8 cellular contexts compared by ENCODE assay signal in genomic region chr19:46944918-46945628, GRCh38.
DNase-seq lines count a peak whose midpoint lies in the region; ATAC-seq, FAIRE-seq and TF ChIP-seq lines count a peak whose summit lies in the region.

No MANE protein-coding gene starts in this region.

- TF ChIP-seq EP300 in HepG2 (IDR thresholded peaks at IDR 0.05; ENCODE audit: low read depth in 2 of 2, low read length in 2 of 2) = no peak
- TF ChIP-seq EP300 in HepG2 (CRISPR knock-in tag; IDR thresholded peaks at IDR 0.05; ENCODE audit: borderline replicate concordance) = no peak

- H3K36me3 ChIP-seq in HepG2 (replicated peaks in 1 of 2; ENCODE audit: control insufficient read depth in 1 of 2, insufficient read depth in 2 of 2, low read length in 2 of 2) = peaks cover 12 to 42% of the 10 kb centered on the region in 2 experiments

- TF ChIP-seq CTCF in cardiac fibroblast (IDR thresholded peaks at IDR 0.05; ENCODE audit: low read depth, low read length) (no peak), HepG2 (CRISPR knock-in tag; IDR thresholded peaks at IDR 0.05) (no peak)

- TF ChIP-seq POLR2A in HepG2 (IDR thresholded peaks at IDR 0.05; ENCODE audit: insufficient read depth in 1 of 2, low read depth in 2 of 2, low read length in 2 of 2) = no peak

- H3K4me2 ChIP-seq in HepG2 (ENCODE audit: low read depth, low read length) = no peak overlapping the region

- in situ Hi-C loops in HepG2 (cut with HindIII; ENCODE audit: extremely low pct_ligation_motif_present, low pct_unique_long_range_greater_than_20kb) = no loop called here

- H4K20me1 ChIP-seq in HepG2 (ENCODE audit: insufficient read depth, low read length) = no peaks in the 10 kb centered on the region

- peaks cover 80% of the 10 kb centered on the region for H3K4me1 ChIP-seq in HepG2 (ENCODE audit: insufficient read depth, low read length)

- POLR2A ChIA-PET in HepG2 (lab: Yijun Ruan, JAX) = interaction anchor here (0.8 to 3.6 kb wide), 4 partner anchors 9 to 89 kb away, joined by 3 to 28 read pairs (median 8); no protein-coding TSS in a partner anchor

- FAIRE-seq in HepG2 (lab: Jason Lieb, UNC) = no peak

- WGBS in HepG2 (ENCODE audit: low lambda C conversion rate) = 77% methylated on average over 5 of the region's 7 CpGs

- peak; percentile 34 for DNase-seq in NCI-H146 treated with DMSO at 0.1 percent for 48 hours (lab: John Stamatoyannopoulos, UW; ENCODE audit: unreplicated experiment)
- peak; percentile 62 to 64 for DNase-seq in cardiac fibroblast (ENCODE audit: low read depth in 2 of 2)
- no peak for DNase-seq in HepG2 (ENCODE audit: low spot score)
- DNase-seq in HK-2 (ENCODE audit: unreplicated experiment) = no peak
- no peak for DNase-seq in activated gamma-delta T cell (lab: John Stamatoyannopoulos, UW)

- peak overlapping the region; percentile 14; the same call in 1 of the 2 replicates for H3K9ac ChIP-seq in HepG2 (ENCODE audit: insufficient read depth, low read depth, low read length)

- no peaks in the 10 kb centered on the region for H3K27me3 ChIP-seq in HepG2 (ENCODE audit: control insufficient read depth in 1 of 2, insufficient read depth in 2 of 2, low read length in 2 of 2)

- ATAC-seq in HepG2 = peak; percentile 54
- ATAC-seq in GM18867 (IDR thresholded peaks at IDR 0.05; ENCODE audit: unreplicated experiment) = no peak
- ATAC-seq in GM18873 (IDR thresholded peaks at IDR 0.05; ENCODE audit: low FRiP score, unreplicated experiment) = no peak

- CTCF ChIA-PET in HepG2 (lab: Yijun Ruan, JAX; ENCODE audit: low intra/inter-chr PET ratio, low total read pairs) = no interaction called here

- H3K9me3 ChIP-seq in HepG2 (ENCODE audit: low read length) = no peaks in the 10 kb centered on the region

- no peak for TF ChIP-seq RAD21 in HepG2 (CRISPR knock-in tag; IDR thresholded peaks at IDR 0.05)

- peak overlapping the region; percentile 58 for H3K27ac ChIP-seq in HepG2 (ENCODE audit: extremely low read length, insufficient read depth, low read length)
- peak overlapping the region; percentile 67 for H3K27ac ChIP-seq in temporal lobe (ENCODE audit: low read depth, low read length)

- intact Hi-C loops in HepG2 (cut with micrococcal nuclease; ENCODE audit: unreplicated experiment) = no loop called here

- H3K79me2 ChIP-seq in HepG2 (ENCODE audit: insufficient read depth, low read length) = peaks cover 43% of the 10 kb centered on the region

- BruUV-seq in HepG2 (replicated peaks; lab: Mats Ljungman, UMichigan) = no TSS peak

- H2AFZ ChIP-seq in HepG2 (ENCODE audit: low read length) = no peak overlapping the region

- no peak overlapping the region for H3K4me3 ChIP-seq in cardiac fibroblast (replicated peaks in 1 of 2; ENCODE audit: low read depth in 2 of 2, low read length in 2 of 2)
- H3K4me3 ChIP-seq in HepG2 (replicated peaks in 1 of 3; ENCODE audit: insufficient read depth in 1 of 3, low read depth in 2 of 3, low read length in 3 of 3) = no peak overlapping the region

TF ChIP-seq in HepG2, 621 proteins besides CTCF, POLR2A, EP300 and RAD21:
- no peak for TF ChIP-seq ARID5B (CRISPR knock-in tag; IDR thresholded peaks at IDR 0.05)
- peak; percentile 87 for TF ChIP-seq ZBTB33 (CRISPR knock-in tag; IDR thresholded peaks at IDR 0.05)
TF ChIP-seq in HepG2: peak in this region for 1.

Comparison
In these comparisons a context has a peak if more than half of its experiments do, and no peak if none do; other contexts are left out.
1. DNase-seq: peak in NCI-H146 treated with DMSO at 0.1 percent for 48 hours (single experiment) and cardiac fibroblast (2 of 2); none in HepG2 (single experiment), HK-2 (single experiment) and activated gamma-delta T cell (single experiment).